Comparison of ENCODE assay signal across 1 cellular context in the genomic region with DNA sequence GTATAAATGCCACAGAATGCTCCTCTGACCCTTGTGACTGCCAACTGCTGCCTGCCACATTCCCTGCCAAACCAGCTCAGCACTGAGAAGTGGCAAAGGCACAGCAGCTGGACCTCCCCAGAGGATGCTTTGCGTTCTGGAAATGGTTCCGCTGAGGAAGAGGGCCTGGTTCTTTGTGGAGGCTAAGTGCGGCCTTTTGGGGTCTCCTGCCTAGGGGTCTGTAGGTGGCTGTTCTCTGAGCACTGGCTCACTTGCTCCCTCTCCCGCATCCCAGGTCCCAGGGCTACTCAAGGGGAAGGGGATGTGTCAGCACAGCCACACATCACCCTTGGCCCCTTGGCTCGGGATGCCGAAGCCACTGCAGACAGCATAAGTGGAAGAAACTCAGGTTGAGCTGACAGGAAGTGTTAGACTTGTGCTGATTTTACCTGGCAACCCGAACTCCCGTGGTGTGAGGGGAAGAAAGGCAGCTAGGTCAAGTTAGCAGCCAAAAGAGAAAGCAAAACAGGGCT.
TF ChIP-seq lines count a peak whose summit lies in the region.

No MANE protein-coding gene starts in this region.

TF ChIP-seq in H1, 55 proteins besides CTCF, POLR2A, EP300 and RAD21:
- no peak for TF ChIP-seq YY1 (IDR thresholded peaks at IDR 0.05; ENCODE audit: low read depth, low read length)
- TF ChIP-seq SAP30 (IDR thresholded peaks at IDR 0.05; ENCODE audit: insufficient read depth, insufficient replicate concordance, low read length) = no peak
- TF ChIP-seq NRF1 (IDR thresholded peaks at IDR 0.05; ENCODE audit: low read depth, low read length) = no peak
- TF ChIP-seq SP4 (IDR thresholded peaks at IDR 0.05; ENCODE audit: low read length) = no peak
- TF ChIP-seq TCF12 (IDR thresholded peaks at IDR 0.05; ENCODE audit: low read depth, low read length) = no peak
- TF ChIP-seq FOSL1 (IDR thresholded peaks at IDR 0.05; ENCODE audit: insufficient read depth, low read depth, low read length) = no peak
- TF ChIP-seq SIN3A (conservative IDR thresholded peaks at IDR 0.05 in 1 of 2, IDR thresholded peaks at IDR 0.05 in 1 of 2; ENCODE audit: low read depth in 1 of 2, low read length in 2 of 2) = no peak
- TF ChIP-seq POLR2AphosphoS5 (IDR thresholded peaks at IDR 0.05; ENCODE audit: low read depth, low read length) = no peak
- no peak for TF ChIP-seq BCL11A (IDR thresholded peaks at IDR 0.05; ENCODE audit: low read depth in 2 of 2, low read length in 2 of 2)
- no peak for TF ChIP-seq RNF2 (IDR thresholded peaks at IDR 0.05; ENCODE audit: borderline replicate concordance, low read depth, low read length, missing control alignments, poor library complexity, severe bottlenecking)
- TF ChIP-seq CHD2 (IDR thresholded peaks at IDR 0.05; ENCODE audit: low read length) = no peak
- TF ChIP-seq SP1 (IDR thresholded peaks at IDR 0.05; ENCODE audit: low read depth, low read length) = no peak
